Comparison of ENCODE assay signal across 25 cellular contexts in genomic region chr2:209239585-209239938, GRCh38.
DNase-seq lines count a peak whose midpoint lies in the region; ATAC-seq, FAIRE-seq and TF ChIP-seq lines count a peak whose summit lies in the region.
"Had no signal": no experiment of that assay in that cellular context is flagged by ENCODE, and none has a peak within 500 bp of the region (broad histone marks: within the 10 kb centered on the region; RNA-seq: fewer than 3 reads in every experiment).

No MANE protein-coding gene starts in this region.

- in situ Hi-C loops in GM13977 (cut with MboI; ENCODE audit: low pct_unique_long_range_greater_than_20kb, low sequenced_read_pairs, unreplicated experiment) = no loop called here

- H3K9me3 ChIP-seq in pancreas = peaks cover 0 to 5% (median 0%) of the 10 kb centered on the region in 4 donors
- H3K9me3 ChIP-seq: BE2C had no signal

- DNase-seq in NCI-H524 treated with DMSO at 0.1 percent for 48 hours (lab: John Stamatoyannopoulos, UW) (peak; percentile 1), pancreas (peak in 4 of 6 donors; percentile 33 to 59 (median 44)), GM13977 (ENCODE audit: low spot score) (no peak), GM20000 (ENCODE audit: low spot score) (no peak)
- no peak for DNase-seq in activated CD4-positive, CD25-positive, alpha-beta regulatory T cell (lab: John Stamatoyannopoulos, UW)
- DNase-seq: 8988T; ACHN; BE2C; C1 segment of cervical spinal cord; CD4-positive, alpha-beta memory T cell; CD4-positive, CD25-positive, alpha-beta regulatory T cell; CD8-positive, alpha-beta memory T cell; COR-L47; DMS 273 treated with DMSO at 0.1 percent for 48 hours; DMS153; DMS53; DMS79; DND-41; EL; GDM1 had no signal

- peak overlapping the region; percentile 21 to 83 (median 64) for H3K27ac ChIP-seq in pancreas
- H3K27ac ChIP-seq: BLaER1 had no signal

- no peak overlapping the region for H3K4me3 ChIP-seq in pancreas
- H3K4me3 ChIP-seq: BLaER1, GM12878 had no signal

- FAIRE-seq in pancreas (lab: Jason Lieb, UNC) = no peak
- FAIRE-seq: A204.1, GM12878, GM12892, GM19239 had no signal

- peak; percentile 87 to 93 (median 91) for ATAC-seq in pancreas
- ATAC-seq: GM12878 had no signal

- intact Hi-C loops in pancreas (cut with DNase I) = no loop called here

- TF ChIP-seq CTCF in pancreas (IDR thresholded peaks at IDR 0.05) = no peak
- no peak for TF ChIP-seq CTCF in GM13977 (IDR thresholded peaks at IDR 0.05; ENCODE audit: extremely low read depth, insufficient read depth, missing control alignments)
- TF ChIP-seq CTCF in GM20000 (IDR thresholded peaks at IDR 0.05; ENCODE audit: extremely low read depth, missing control alignments) = no peak

- 10 to 11% methylated on average over 2 of the region's 2 CpGs for WGBS in pancreas, 2 donors

- H3K36me3 ChIP-seq in pancreas = no peaks in the 10 kb centered on the region
- H3K36me3 ChIP-seq: BE2C, BLaER1 had no signal

- H3K4me1 ChIP-seq in pancreas = peaks cover 5 to 28% (median 10%) of the 10 kb centered on the region in 3 donors
- H3K4me1 ChIP-seq: BLaER1 had no signal

- H3K27me3 ChIP-seq in pancreas = no peaks in the 10 kb centered on the region
- H3K27me3 ChIP-seq: BE2C, BLaER1 had no signal

Comparison
In these comparisons a context has a peak if more than half of its experiments do, and no peak if none do; other contexts are left out.
1. DNase-seq: peak in NCI-H524 treated with DMSO at 0.1 percent for 48 hours (single experiment) and pancreas (4 of 6); none in activated CD4-positive, CD25-positive, alpha-beta regulatory T cell (0 of 4), GM13977 (single experiment) and GM20000 (single experiment).